In the genomic region with DNA sequence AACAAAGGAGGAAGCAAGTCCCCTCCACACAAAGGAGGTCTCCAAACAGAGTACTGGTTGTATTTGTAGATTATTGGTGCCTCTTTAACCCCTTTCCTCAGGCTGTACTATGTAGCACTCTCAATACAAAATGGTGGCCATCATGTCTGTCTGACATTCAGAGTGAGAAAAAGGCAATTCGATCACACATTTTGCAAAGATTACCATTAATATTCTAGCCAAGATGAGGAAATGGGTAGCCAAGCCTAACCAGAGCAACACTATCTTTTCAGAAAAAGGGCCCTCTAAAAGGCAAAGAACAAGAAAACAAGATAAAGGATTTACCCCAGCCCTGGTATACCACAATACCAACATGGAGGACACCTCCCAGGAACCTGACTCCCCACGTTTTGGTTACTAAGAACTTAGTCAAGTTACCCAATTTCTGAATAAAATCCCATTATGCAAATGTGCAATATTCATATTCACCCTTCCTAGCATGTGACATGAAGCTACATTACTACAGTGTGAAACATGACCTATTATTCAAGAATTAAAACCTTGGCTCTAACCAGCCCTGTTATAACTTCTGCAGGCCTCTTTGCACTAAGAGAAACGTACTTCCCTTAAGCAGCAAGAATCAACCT, we compare ENCODE assay signal across 8 cellular contexts. TPM values are rescaled to one million over a fixed set of nuclear protein-coding genes. Genes with fewer than 3 reads are reported as not detected.
DNase-seq lines count a peak whose midpoint lies in the region; ATAC-seq and TF ChIP-seq lines count a peak whose summit lies in the region.

No MANE protein-coding gene starts in this region.

- H3K27ac ChIP-seq in Peyer's patch = peak overlapping the region in 3 of 4 donors; percentile 87 to 93 (median 89)

- no peaks in the 10 kb centered on the region for H3K9me3 ChIP-seq in Peyer's patch

- in situ Hi-C loops in GM13977 (cut with MboI; ENCODE audit: low pct_unique_long_range_greater_than_20kb, low sequenced_read_pairs, unreplicated experiment) = no loop called here

- H3K27ac Mint-ChIP-seq in natural killer cell = peak overlapping the region; percentile 82 to 88

- no peaks in the 10 kb centered on the region for H3K9me3 Mint-ChIP-seq in natural killer cell

- no peaks in the 10 kb centered on the region for H3K36me3 ChIP-seq in Peyer's patch

- H3K4me3 Mint-ChIP-seq in natural killer cell = peak overlapping the region; percentile 84

- no peaks in the 10 kb centered on the region for H3K27me3 ChIP-seq in Peyer's patch

- peaks cover 36 to 53% of the 10 kb centered on the region in 2 donors for H3K4me1 Mint-ChIP-seq in natural killer cell

- DNase-seq in GM13977 (ENCODE audit: low spot score) (peak; percentile 46), Peyer's patch (no peak), dermis blood vessel endothelial cell (peak; percentile 24), natural killer cell (no peak), NCI-H226 (no peak)

- H3K36me3 Mint-ChIP-seq in natural killer cell = no peaks in the 10 kb centered on the region

- H3K27me3 Mint-ChIP-seq in natural killer cell (ENCODE audit: low read depth in 2 of 2) = no peaks in the 10 kb centered on the region

- H3K4me1 ChIP-seq in Peyer's patch = peaks cover 0 to 10% (median 1%) of the 10 kb centered on the region in 4 donors

- ATAC-seq in natural killer cell (no peak), HG02852 (IDR thresholded peaks at IDR 0.05; ENCODE audit: unreplicated experiment) (no peak), GM19467 (IDR thresholded peaks at IDR 0.05; ENCODE audit: unreplicated experiment) (no peak), GM21737 (IDR thresholded peaks at IDR 0.05; ENCODE audit: unreplicated experiment) (no peak)

- peak overlapping the region in 3 of 4 donors; percentile 77 to 98 (median 82) for H3K4me3 ChIP-seq in Peyer's patch

- intact Hi-C loops in natural killer cell (cut with micrococcal nuclease) = loop anchor here (5.0 kb wide), 1 partner anchor 201 kb away; a partner anchor contains a TSS

- TF ChIP-seq CTCF in GM13977 (IDR thresholded peaks at IDR 0.05; ENCODE audit: extremely low read depth, insufficient read depth, missing control alignments) (no peak), Peyer's patch (IDR thresholded peaks at IDR 0.05) (no peak), natural killer cell (IDR thresholded peaks at IDR 0.05) (no peak)

- TF ChIP-seq POLR2A in Peyer's patch (IDR thresholded peaks at IDR 0.05) = no peak

RNA-seq across cellular contexts. Expression of a gene that starts 2.2 kb away (rescaled TPM):
- total RNA-seq in Peyer's patch (10 to 100 TPM; 43.8 to 66.8 (median 51.9) TPM), dermis blood vessel endothelial cell (76.3 and 89.0 TPM in 2 replicates), natural killer cell (100 to 1,000 TPM; 107 to 121 (median 108) TPM)

RNA-seq across cellular contexts. Expression of a gene that starts 4.8 kb away (rescaled TPM):
- total RNA-seq in Peyer's patch (not detected), dermis blood vessel endothelial cell (0.51 TPM in 1 of 2 replicates, not detected in the other), natural killer cell (1 to 10 TPM in 2 of 3 donors, not detected in 1; 1.1 to 1.5 TPM)

Comparison
In these comparisons a context has a peak if more than half of its experiments do, and no peak if none do; other contexts are left out.
1. DNase-seq: peak in GM13977 (single experiment) and dermis blood vessel endothelial cell (single experiment); none in Peyer's patch (0 of 3), natural killer cell (single experiment) and NCI-H226 (single experiment).